ENCODE assay signal across 8 cellular contexts in the genomic region with DNA sequence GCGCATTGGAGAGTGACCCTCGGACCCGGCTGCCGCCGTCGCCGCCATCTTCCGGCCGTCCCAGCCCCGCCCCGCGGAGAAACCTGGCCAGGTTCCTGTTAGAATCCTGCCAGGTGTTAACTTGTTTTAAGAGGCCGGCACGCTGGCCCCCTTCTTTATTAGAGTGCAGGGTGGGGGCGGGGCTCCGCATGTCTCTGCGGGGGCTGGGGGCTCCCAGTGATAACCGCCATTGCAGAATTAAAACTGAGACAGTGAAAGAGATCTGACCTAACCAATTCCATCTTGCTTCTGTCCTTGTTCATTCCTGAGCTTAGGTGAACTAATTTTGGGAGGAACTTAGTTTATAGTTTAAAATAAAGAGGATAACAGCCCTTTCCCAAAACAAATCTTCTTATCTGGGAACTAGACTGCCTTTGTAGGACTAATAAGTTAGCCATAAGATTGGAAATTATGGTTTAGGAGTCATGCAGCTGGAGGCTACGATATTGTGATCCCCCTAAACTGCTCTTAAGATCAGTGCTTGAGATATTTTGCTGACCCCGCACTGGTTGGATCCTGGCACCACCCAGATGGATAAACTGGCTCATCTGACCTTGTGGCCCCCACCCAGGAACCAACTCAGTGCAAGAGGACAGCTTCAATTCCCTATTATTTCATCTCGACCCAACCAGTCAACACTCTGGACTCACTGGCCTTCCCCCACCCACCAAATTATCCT. TPM values are rescaled to one million over a fixed set of nuclear protein-coding genes. Genes with fewer than 3 reads are reported as not detected.
DNase-seq lines count a peak whose midpoint lies in the region; ATAC-seq, FAIRE-seq and TF ChIP-seq lines count a peak whose summit lies in the region.

No MANE protein-coding gene starts in this region.

- no peaks in the 10 kb centered on the region for H3K9me3 ChIP-seq in adipocyte (ENCODE audit: control insufficient read depth, low read length)
- no peaks in the 10 kb centered on the region for H3K9me3 ChIP-seq in HepG2 (ENCODE audit: low read length)
- H3K9me3 ChIP-seq in thymus (ENCODE audit: control insufficient read depth) = no peaks in the 10 kb centered on the region

- peak in 1 of 2 donors; percentile 4 for ATAC-seq in activated T-cell treated with anti-CD3 and anti-CD28 coated beads, Interleukin-2, amount 50 U/mL, for 4 hours
- ATAC-seq in HepG2 (no peak; the same call in 2 of the 3 replicates), HG03108 (IDR thresholded peaks at IDR 0.05; ENCODE audit: unreplicated experiment) (no peak)

- peak overlapping the region; percentile 88 for H3K4me3 Mint-ChIP-seq in activated T-cell treated with anti-CD3 and anti-CD28 coated beads, Interleukin-2, amount 50 U/mL, for 4 hours

- H3K27me3 Mint-ChIP-seq in activated T-cell treated with anti-CD3 and anti-CD28 coated beads, Interleukin-2, amount 50 U/mL, for 4 hours (ENCODE audit: low read depth) = no peaks in the 10 kb centered on the region

- FAIRE-seq in HepG2 (lab: Jason Lieb, UNC) = no peak

- no peak overlapping the region for H2AFZ ChIP-seq in HepG2 (ENCODE audit: low read length)

- TF ChIP-seq POLR2A in HepG2 (IDR thresholded peaks at IDR 0.05; ENCODE audit: insufficient read depth in 1 of 2, low read depth in 2 of 2, low read length in 2 of 2) = no peak

- peaks cover 43% of the 10 kb centered on the region for H3K4me1 Mint-ChIP-seq in activated T-cell treated with anti-CD3 and anti-CD28 coated beads, Interleukin-2, amount 50 U/mL, for 4 hours (ENCODE audit: low read depth)

- H3K9me3 Mint-ChIP-seq in activated T-cell treated with anti-CD3 and anti-CD28 coated beads, Interleukin-2, amount 50 U/mL, for 4 hours = no peaks in the 10 kb centered on the region

- no peak for DNase-seq in activated T-cell treated with anti-CD3 and anti-CD28 coated beads, Interleukin-2, amount 50 U/mL, for 4 hours
- DNase-seq in activated T-cell treated with anti-CD3 and anti-CD28 coated beads for 4 hours = no peak
- DNase-seq in adipocyte (ENCODE audit: low read depth) = peak; percentile 5
- DNase-seq in HepG2 (ENCODE audit: low spot score) = no peak
- DNase-seq in nucleus accumbens (lab: John Stamatoyannopoulos, UW) = no peak
- DNase-seq in DMS53 treated with DMSO at 0.1 percent for 48 hours (lab: John Stamatoyannopoulos, UW; ENCODE audit: unreplicated experiment) = no peak

- peak overlapping the region; percentile 99 for H3K9ac ChIP-seq in adipocyte (ENCODE audit: low read length)
- peak overlapping the region; percentile 67 for H3K9ac ChIP-seq in HepG2 (ENCODE audit: insufficient read depth, low read depth, low read length)

- TF ChIP-seq RAD21 in HepG2 (CRISPR knock-in tag; IDR thresholded peaks at IDR 0.05) = no peak

- H3K27me3 ChIP-seq in adipocyte (replicated peaks; ENCODE audit: control insufficient read depth, insufficient read depth, low read length) = no peaks in the 10 kb centered on the region
- no peaks in the 10 kb centered on the region; a peak in 1 of 5 replicates for H3K27me3 ChIP-seq in HepG2 (ENCODE audit: control insufficient read depth in 1 of 2, insufficient read depth in 2 of 2, low read length in 2 of 2)
- no peaks in the 10 kb centered on the region for H3K27me3 ChIP-seq in thymus (ENCODE audit: control insufficient read depth, insufficient read depth)

- H4K20me1 ChIP-seq in HepG2 (ENCODE audit: insufficient read depth, low read length) = peaks cover 37% of the 10 kb centered on the region

- peaks cover 55% of the 10 kb centered on the region for H3K79me2 ChIP-seq in HepG2 (ENCODE audit: insufficient read depth, low read length)

- peak overlapping the region; percentile 90 for H3K4me2 ChIP-seq in HepG2 (ENCODE audit: low read depth, low read length)

- peak overlapping the region; percentile 99 for H3K27ac ChIP-seq in HepG2 (ENCODE audit: extremely low read length, insufficient read depth, low read length)
- peak overlapping the region; percentile 65 for H3K27ac ChIP-seq in thymus (ENCODE audit: low read depth)

- intact Hi-C loops in HepG2 (cut with micrococcal nuclease; ENCODE audit: unreplicated experiment) = loop anchor here (10.0 kb wide), 1 partner anchor 116 kb away; a partner anchor contains a TSS

- peaks cover 42% of the 10 kb centered on the region for H3K4me1 ChIP-seq in adipocyte (ENCODE audit: control insufficient read depth, insufficient read depth, low read length)
- H3K4me1 ChIP-seq in HepG2 (ENCODE audit: insufficient read depth, low read length) = peaks cover 55% of the 10 kb centered on the region
- peaks cover 20% of the 10 kb centered on the region for H3K4me1 ChIP-seq in thymus (ENCODE audit: control insufficient read depth, insufficient read depth, low read length)

- CTCF ChIA-PET in HepG2 (lab: Yijun Ruan, JAX; ENCODE audit: low intra/inter-chr PET ratio, low total read pairs) = no interaction called here

- 16% methylated on average over 19 of the region's 21 CpGs for WGBS in HepG2 (ENCODE audit: low lambda C conversion rate)
- 13% methylated on average over 21 of the region's 21 CpGs for WGBS in thymus

- H3K36me3 Mint-ChIP-seq in activated T-cell treated with anti-CD3 and anti-CD28 coated beads, Interleukin-2, amount 50 U/mL, for 4 hours (ENCODE audit: insufficient read depth) = peaks cover 14% of the 10 kb centered on the region

- in situ Hi-C loops in HepG2 (cut with HindIII; ENCODE audit: extremely low pct_ligation_motif_present, low pct_unique_long_range_greater_than_20kb) = loop anchor here (5.0 kb wide), 1 partner anchor 53 kb away; no protein-coding TSS in a partner anchor

- BruUV-seq in HepG2 (replicated peaks; lab: Mats Ljungman, UMichigan) = TSS peak; percentile 69

- TF ChIP-seq EP300 in HepG2 (IDR thresholded peaks at IDR 0.05; ENCODE audit: low read depth in 2 of 2, low read length in 2 of 2) = no peak
- no peak for TF ChIP-seq EP300 in HepG2 (CRISPR knock-in tag; IDR thresholded peaks at IDR 0.05; ENCODE audit: borderline replicate concordance)

- peak overlapping the region; percentile 99 for H3K4me3 ChIP-seq in adipocyte (ENCODE audit: low read length)
- H3K4me3 ChIP-seq in HepG2 (replicated peaks in 1 of 3; ENCODE audit: insufficient read depth in 1 of 3, low read depth in 2 of 3, low read length in 3 of 3) = peak overlapping the region; percentile 81 to 96 (median 84)
- H3K4me3 ChIP-seq in thymus (ENCODE audit: low read length) = peak overlapping the region; percentile 59

- TF ChIP-seq CTCF in HepG2 (CRISPR knock-in tag; IDR thresholded peaks at IDR 0.05) = no peak

- POLR2A ChIA-PET in HepG2 (lab: Yijun Ruan, JAX) = interaction anchor here (0.8 to 4.2 kb wide), 23 partner anchors 9 to 127 kb away, joined by 3 to 91 read pairs (median 9); a partner anchor contains a TSS

- H3K36me3 ChIP-seq in adipocyte (ENCODE audit: control insufficient read depth, insufficient read depth, low read length, severe bottlenecking) (no peaks in the 10 kb centered on the region), HepG2 (replicated peaks in 1 of 2; ENCODE audit: control insufficient read depth in 1 of 2, insufficient read depth in 2 of 2, low read length in 2 of 2) (peaks cover 0 to 5% of the 10 kb centered on the region in 2 experiments; a peak in 1 of 5 replicates), thymus (ENCODE audit: control insufficient read depth, insufficient read depth) (no peaks in the 10 kb centered on the region)

RNA-seq across cellular contexts. Expression of a gene that starts 0.5 kb away (rescaled TPM):
- total RNA-seq in activated T-cell treated with anti-CD3 and anti-CD28 coated beads, Interleukin-2, amount 50 U/mL, for 4 hours = 100 to 1,000 TPM; 241 to 281 (median 267) TPM
- total RNA-seq in HepG2 (2016; rRNA removed; fragmentation: Illumina TruSeq; extraction: Trizol) = 300 and 332 TPM in 2 replicates
- 45.1 and 56.7 TPM in 2 replicates for total RNA-seq in HepG2 (2016; cell fraction: cytosol; rRNA removed; fragmentation: Illumina TruSeq; extraction: Trizol; ENCODE audit: low read depth)
- 302 and 329 TPM in 2 replicates for total RNA-seq in HepG2 (2016; cell fraction: insoluble cytoplasmic fraction; rRNA removed; fragmentation: Illumina TruSeq; extraction: Trizol)
- 220 and 258 TPM in 2 replicates for total RNA-seq in HepG2 (2016; cell fraction: membrane; rRNA removed; fragmentation: Illumina TruSeq; extraction: Trizol)
- total RNA-seq in HepG2 (2016; cell fraction: nucleus; rRNA removed; fragmentation: Illumina TruSeq; extraction: Trizol) = 168 and 191 TPM in 2 replicates
- polyA plus RNA-seq in HepG2 (2011; rRNA removed) = 67.2 and 88.2 TPM in 2 replicates
- 44.2 and 66.6 TPM in 2 replicates for polyA plus RNA-seq in HepG2 (2011; cell fraction: cytosol; rRNA removed)
- polyA plus RNA-seq in HepG2 (2011; cell fraction: nucleus; rRNA removed) = 90.2 and 107 TPM in 2 replicates
- 93.8 and 117 TPM in 2 replicates for polyA plus RNA-seq in HepG2 (2012)
- polyA plus RNA-seq in HepG2 (2016; cell fraction: cytosol; fragmentation: Illumina TruSeq; extraction: Trizol; ENCODE audit: low read depth) = 26.0 and 34.9 TPM in 2 replicates
- polyA plus RNA-seq in HepG2 (2016; cell fraction: insoluble cytoplasmic fraction; fragmentation: Illumina TruSeq; extraction: Trizol; ENCODE audit: low read depth) = 237 and 245 TPM in 2 replicates
- polyA plus RNA-seq in HepG2 (2016; cell fraction: membrane; fragmentation: Illumina TruSeq; extraction: Trizol; ENCODE audit: low read depth) = 111 and 128 TPM in 2 replicates
- polyA plus RNA-seq in HepG2 (2016; cell fraction: nucleus; fragmentation: Illumina TruSeq; extraction: Trizol; ENCODE audit: insufficient read depth, low read depth) = 205 and 220 TPM in 2 replicates
- polyA minus RNA-seq in HepG2 (2011; rRNA and poly(A)+ RNA removed; ENCODE audit: low replicate concordance) = 78.3 and 92.3 TPM in 2 replicates
- 89.8 and 100 TPM in 2 replicates for polyA minus RNA-seq in HepG2 (2011; cell fraction: cytosol; rRNA and poly(A)+ RNA removed)
- 137 and 187 TPM in 2 replicates for polyA minus RNA-seq in HepG2 (2011; cell fraction: nucleus; rRNA and poly(A)+ RNA removed)
- polyA plus RNA-seq in thymus = 69.5 TPM

RNA-seq across cellular contexts. Expression of a gene that starts 56.6 kb away (rescaled TPM):
- 10 to 100 TPM; 31.9 to 37.5 (median 36.9) TPM for total RNA-seq in activated T-cell treated with anti-CD3 and anti-CD28 coated beads, Interleukin-2, amount 50 U/mL, for 4 hours
- 15.7 and 21.5 TPM in 2 replicates for total RNA-seq in HepG2 (2016; rRNA removed; fragmentation: Illumina TruSeq; extraction: Trizol)
- total RNA-seq in HepG2 (2016; cell fraction: cytosol; rRNA removed; fragmentation: Illumina TruSeq; extraction: Trizol; ENCODE audit: low read depth) = 1.6 and 1.7 TPM in 2 replicates
- total RNA-seq in HepG2 (2016; cell fraction: insoluble cytoplasmic fraction; rRNA removed; fragmentation: Illumina TruSeq; extraction: Trizol) = 13.2 and 21.0 TPM in 2 replicates
- total RNA-seq in HepG2 (2016; cell fraction: membrane; rRNA removed; fragmentation: Illumina TruSeq; extraction: Trizol) = 7.2 and 9.0 TPM in 2 replicates
- total RNA-seq in HepG2 (2016; cell fraction: nucleus; rRNA removed; fragmentation: Illumina TruSeq; extraction: Trizol) = 18.7 and 20.0 TPM in 2 replicates
- polyA plus RNA-seq in HepG2 (2011; rRNA removed) (33.9 and 45.2 TPM in 2 replicates), thymus (13.7 TPM)
- 24.6 and 25.3 TPM in 2 replicates for polyA plus RNA-seq in HepG2 (2011; cell fraction: cytosol; rRNA removed)
- polyA plus RNA-seq in HepG2 (2011; cell fraction: nucleus; rRNA removed) = 23.8 and 26.6 TPM in 2 replicates
- 18.5 and 22.4 TPM in 2 replicates for polyA plus RNA-seq in HepG2 (2012)
- polyA plus RNA-seq in HepG2 (2016; cell fraction: cytosol; fragmentation: Illumina TruSeq; extraction: Trizol; ENCODE audit: low read depth) = 1.5 and 1.9 TPM in 2 replicates
- polyA plus RNA-seq in HepG2 (2016; cell fraction: insoluble cytoplasmic fraction; fragmentation: Illumina TruSeq; extraction: Trizol; ENCODE audit: low read depth) = 13.9 and 16.7 TPM in 2 replicates
- polyA plus RNA-seq in HepG2 (2016; cell fraction: membrane; fragmentation: Illumina TruSeq; extraction: Trizol; ENCODE audit: low read depth) = 5.0 and 5.8 TPM in 2 replicates
- polyA plus RNA-seq in HepG2 (2016; cell fraction: nucleus; fragmentation: Illumina TruSeq; extraction: Trizol; ENCODE audit: insufficient read depth, low read depth) = 26.4 and 31.8 TPM in 2 replicates
- 75.3 and 118 TPM in 2 replicates for polyA minus RNA-seq in HepG2 (2011; rRNA and poly(A)+ RNA removed; ENCODE audit: low replicate concordance)
- polyA minus RNA-seq in HepG2 (2011; cell fraction: cytosol; rRNA and poly(A)+ RNA removed) = 16.4 and 21.8 TPM in 2 replicates
- polyA minus RNA-seq in HepG2 (2011; cell fraction: nucleus; rRNA and poly(A)+ RNA removed) = 26.3 and 29.3 TPM in 2 replicates

RNA-seq across cellular contexts. Expression of a gene that starts 56.9 kb away (rescaled TPM):
- 100 to 1,000 TPM; 106 to 114 (median 109) TPM for total RNA-seq in activated T-cell treated with anti-CD3 and anti-CD28 coated beads, Interleukin-2, amount 50 U/mL, for 4 hours
- total RNA-seq in HepG2 (2016; rRNA removed; fragmentation: Illumina TruSeq; extraction: Trizol) = 99.3 and 118 TPM in 2 replicates
- total RNA-seq in HepG2 (2016; cell fraction: cytosol; rRNA removed; fragmentation: Illumina TruSeq; extraction: Trizol; ENCODE audit: low read depth) = 14.9 and 15.6 TPM in 2 replicates
- total RNA-seq in HepG2 (2016; cell fraction: insoluble cytoplasmic fraction; rRNA removed; fragmentation: Illumina TruSeq; extraction: Trizol) = 102 and 121 TPM in 2 replicates
- total RNA-seq in HepG2 (2016; cell fraction: membrane; rRNA removed; fragmentation: Illumina TruSeq; extraction: Trizol) = 38.1 and 39.7 TPM in 2 replicates
- total RNA-seq in HepG2 (2016; cell fraction: nucleus; rRNA removed; fragmentation: Illumina TruSeq; extraction: Trizol) = 61.9 and 65.1 TPM in 2 replicates
- polyA plus RNA-seq in HepG2 (2011; rRNA removed) (109 and 120 TPM in 2 replicates), thymus (38.6 TPM)
- 120 and 159 TPM in 2 replicates for polyA plus RNA-seq in HepG2 (2011; cell fraction: cytosol; rRNA removed)
- polyA plus RNA-seq in HepG2 (2011; cell fraction: nucleus; rRNA removed) = 110 and 111 TPM in 2 replicates
- 69.5 and 70.0 TPM in 2 replicates for polyA plus RNA-seq in HepG2 (2012)
- polyA plus RNA-seq in HepG2 (2016; cell fraction: cytosol; fragmentation: Illumina TruSeq; extraction: Trizol; ENCODE audit: low read depth) = 16.2 and 16.4 TPM in 2 replicates
- 117 and 126 TPM in 2 replicates for polyA plus RNA-seq in HepG2 (2016; cell fraction: insoluble cytoplasmic fraction; fragmentation: Illumina TruSeq; extraction: Trizol; ENCODE audit: low read depth)
- polyA plus RNA-seq in HepG2 (2016; cell fraction: membrane; fragmentation: Illumina TruSeq; extraction: Trizol; ENCODE audit: low read depth) = 29.3 and 29.6 TPM in 2 replicates
- polyA plus RNA-seq in HepG2 (2016; cell fraction: nucleus; fragmentation: Illumina TruSeq; extraction: Trizol; ENCODE audit: insufficient read depth, low read depth) = 148 and 152 TPM in 2 replicates
- polyA minus RNA-seq in HepG2 (2011; rRNA and poly(A)+ RNA removed; ENCODE audit: low replicate concordance) = 225 and 243 TPM in 2 replicates
- 65.5 and 66.8 TPM in 2 replicates for polyA minus RNA-seq in HepG2 (2011; cell fraction: cytosol; rRNA and poly(A)+ RNA removed)
- polyA minus RNA-seq in HepG2 (2011; cell fraction: nucleus; rRNA and poly(A)+ RNA removed) = 49.4 and 55.6 TPM in 2 replicates
